Comparison of ENCODE assay signal across 21 cellular contexts in genomic region chr2:8927510-8928456, GRCh38.
DNase-seq lines count a peak whose midpoint lies in the region; ATAC-seq, FAIRE-seq and TF ChIP-seq lines count a peak whose summit lies in the region.
"Had no signal": no experiment of that assay in that cellular context is flagged by ENCODE, and none has a peak within 500 bp of the region (broad histone marks: within the 10 kb centered on the region; RNA-seq: fewer than 3 reads in every experiment).

No MANE protein-coding gene starts in this region.

- TF ChIP-seq CTCF in pancreas (IDR thresholded peaks at IDR 0.05), result no peak

- H3K4me3 Mint-ChIP-seq in naive thymus-derived CD8-positive, alpha-beta T cell, result no peak overlapping the region
- H3K4me3 Mint-ChIP-seq: CD4-positive, alpha-beta T cell had no signal

- no peak for FAIRE-seq in pancreas (lab: Jason Lieb, UNC)

- no peak overlapping the region for H3K27ac Mint-ChIP-seq in naive thymus-derived CD8-positive, alpha-beta T cell
- H3K27ac Mint-ChIP-seq: CD4-positive, alpha-beta T cell had no signal

- no peaks in the 10 kb centered on the region for H3K27me3 ChIP-seq in pancreas
- H3K27me3 ChIP-seq: ascending aorta, MG63, spleen, tibial artery had no signal

- WGBS in pancreas, 2 donors, result 76 to 82% methylated on average over 17 of the region's 17 CpGs

- H3K4me3 ChIP-seq in pancreas, result no peak overlapping the region
- H3K4me3 ChIP-seq: ascending aorta, MG63, prostate gland, spleen, tibial artery had no signal

- intact Hi-C loops in pancreas (cut with DNase I), result no loop called here

- H3K9me3 Mint-ChIP-seq in naive thymus-derived CD8-positive, alpha-beta T cell, result peaks cover 0 to 3% (median 0%) of the 10 kb centered on the region in 9 donors
- H3K9me3 Mint-ChIP-seq: CD4-positive, alpha-beta T cell had no signal

- no peaks in the 10 kb centered on the region for H3K4me1 ChIP-seq in pancreas
- H3K4me1 ChIP-seq: ascending aorta, prostate gland, spleen, tibial artery had no signal

- DNase-seq in C1 segment of cervical spinal cord (lab: John Stamatoyannopoulos, UW), result peak in 9 of 14 donors; percentile 15 to 65 (median 34)
- DNase-seq in amygdala (lab: John Stamatoyannopoulos, UW), result peak in 43 of 56 donors; percentile 2 to 76 (median 33)
- peak in 37 of 51 donors; percentile 4 to 79 (median 30) for DNase-seq in hypothalamus (lab: John Stamatoyannopoulos, UW)
- no peak for DNase-seq in pancreas
- no peak for DNase-seq in stimulated activated CD8-positive, alpha-beta memory T cell treated with anti-CD3 and anti-CD28 coated beads, Interleukin-4, amount 100 ng/mL, for 48 hours
- DNase-seq in naive thymus-derived CD8-positive, alpha-beta T cell, result no peak
- DNase-seq in HPDE6-E6E7 (ENCODE audit: extremely low spot score), result no peak
- no peak for DNase-seq in NCI-H446 (lab: John Stamatoyannopoulos, UW)
- DNase-seq: activated CD4-positive, alpha-beta T cell treated with anti-CD3 and anti-CD28 coated beads, Interleukin-2, amount 50 U/mL, for 1 hour; CD4-positive, alpha-beta T cell; DND-41; left colon; MG63; NCI-H1694; NCI-H2227 treated with DMSO at 0.1 percent for 48 hours; NK-92 treated with Interleukin-12 subunit alpha and Interleukin-12 subunit beta, amount 100 ng/mL, for 24 hours; RPMI8226; spleen; tibial artery had no signal

- H3K9me3 ChIP-seq in pancreas, result no peaks in the 10 kb centered on the region
- H3K9me3 ChIP-seq: ascending aorta, MG63, prostate gland, spleen, tibial artery had no signal

- no peak overlapping the region for H3K27ac ChIP-seq in pancreas
- H3K27ac ChIP-seq: ascending aorta, prostate gland, spleen, tibial artery had no signal

- POLR2A ChIA-PET in naive thymus-derived CD8-positive, alpha-beta T cell (lab: Charles Lee), result no interaction called here

- peak in 3 of 4 donors; percentile 28 to 61 (median 29) for ATAC-seq in pancreas
- no peak for ATAC-seq in naive thymus-derived CD8-positive, alpha-beta T cell
- ATAC-seq: left colon had no signal

- no peaks in the 10 kb centered on the region for H3K4me1 Mint-ChIP-seq in naive thymus-derived CD8-positive, alpha-beta T cell

- H3K36me3 Mint-ChIP-seq in naive thymus-derived CD8-positive, alpha-beta T cell, result peaks cover 0 to 4% (median 0%) of the 10 kb centered on the region in 3 donors

- no peaks in the 10 kb centered on the region for H3K36me3 ChIP-seq in pancreas
- H3K36me3 ChIP-seq: ascending aorta, prostate gland, spleen had no signal

- peaks cover 1 to 25% (median 14%) of the 10 kb centered on the region in 5 donors for H3K27me3 Mint-ChIP-seq in naive thymus-derived CD8-positive, alpha-beta T cell
- H3K27me3 Mint-ChIP-seq: CD4-positive, alpha-beta T cell had no signal

Comparison
In these comparisons a context has a peak if more than half of its experiments do, and no peak if none do; other contexts are left out.
1. DNase-seq: peak in C1 segment of cervical spinal cord (9 of 14), amygdala (43 of 56) and hypothalamus (37 of 51); none in pancreas (0 of 6), stimulated activated CD8-positive, alpha-beta memory T cell treated with anti-CD3 and anti-CD28 coated beads, Interleukin-4, amount 100 ng/mL, for 48 hours (single experiment), naive thymus-derived CD8-positive, alpha-beta T cell (0 of 10), HPDE6-E6E7 (single experiment) and NCI-H446 (0 of 2).
2. ATAC-seq: peak in pancreas (3 of 4); none in naive thymus-derived CD8-positive, alpha-beta T cell (0 of 2).